26 cellular contexts compared by ENCODE assay signal in the genomic region with DNA sequence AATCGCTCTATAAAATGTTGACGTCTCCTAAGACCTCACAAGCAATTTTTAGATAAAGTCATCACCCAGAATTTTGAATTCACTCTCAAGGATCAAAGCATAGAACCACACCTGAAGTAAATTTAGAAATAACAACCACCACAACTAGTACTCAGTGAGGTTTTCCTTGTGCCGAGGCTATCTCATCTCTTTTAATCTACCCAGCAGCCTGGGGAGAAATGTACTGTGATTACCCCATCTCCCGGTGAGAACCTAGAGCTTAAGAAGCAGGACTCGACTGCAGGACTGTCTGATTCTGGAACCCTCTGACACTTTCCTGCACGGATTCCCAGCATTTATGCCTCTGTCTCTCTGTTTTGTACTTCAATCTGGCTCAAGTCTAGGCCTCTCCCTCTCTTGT.
"Had no signal": no experiment of that assay in that cellular context is flagged by ENCODE, and none has a peak within 500 bp of the region (broad histone marks: within the 10 kb centered on the region; RNA-seq: fewer than 3 reads in every experiment).

No MANE protein-coding gene starts in this region.

- H3K4me3 ChIP-seq: esophagus squamous epithelium, gastrocnemius medialis, left lung, ovary, psoas muscle, sigmoid colon, spleen, testis, tibial artery, upper lobe of left lung had no signal

- H3K27ac ChIP-seq: esophagus squamous epithelium, gastrocnemius medialis, left lung, ovary, psoas muscle, sigmoid colon, spleen, testis, tibial artery, upper lobe of left lung had no signal

- H3K36me3 Mint-ChIP-seq: stimulated activated memory B cell treated with anti-CD40 and anti-IgM and Interleukin-4, amounts not matched to agents 10 μg/mL and 1 μg/mL and 100 μg/mL, for 72 hours had no signal

- H3K36me3 ChIP-seq: esophagus squamous epithelium, gastrocnemius medialis, left lung, ovary, sigmoid colon, spleen, tibial artery, upper lobe of left lung had no signal

- H3K4me3 Mint-ChIP-seq: effector memory CD8-positive, alpha-beta T cell; naive thymus-derived CD8-positive, alpha-beta T cell; nephron progenitor cell; stimulated activated memory B cell treated with anti-CD40 and anti-IgM and Interleukin-4, amounts not matched to agents 10 μg/mL and 1 μg/mL and 100 μg/mL, for 72 hours had no signal

- H3K9me3 ChIP-seq: gastrocnemius medialis, ovary, psoas muscle, sigmoid colon, testis, upper lobe of left lung had no signal

- H3K4me1 Mint-ChIP-seq: nephron progenitor cell; stimulated activated memory B cell treated with anti-CD40 and anti-IgM and Interleukin-4, amounts not matched to agents 10 μg/mL and 1 μg/mL and 100 μg/mL, for 72 hours had no signal

- DNase-seq: cortex of kidney; effector memory CD8-positive, alpha-beta T cell; erythroblast; esophagus squamous epithelium; gastrocnemius medialis; head of caudate nucleus; left cardiac atrium; left lung; mesenchymal stem cell; midbrain; nephron progenitor cell; nucleus accumbens; ovary; posterior cingulate gyrus; psoas muscle; right cardiac atrium; sigmoid colon; spleen; stimulated activated CD4-positive, alpha-beta T cell treated with anti-CD3 and anti-CD28 coated beads, Interleukin-4, amount 100 ng/mL, for 4 hours; stimulated activated naive CD8-positive, alpha-beta T cell treated with anti-CD3 and anti-CD28 coated beads, Interleukin-15, Interleukin-2, amounts not matched to agents 100 U/mL and 50 U/mL, for 24 hours; substantia nigra; testis; tibial artery; upper lobe of left lung had no signal

- H3K4me1 ChIP-seq: left lung, spleen, testis, upper lobe of left lung had no signal

- H3K9me3 Mint-ChIP-seq: effector memory CD8-positive, alpha-beta T cell; stimulated activated memory B cell treated with anti-CD40 and anti-IgM and Interleukin-4, amounts not matched to agents 10 μg/mL and 1 μg/mL and 100 μg/mL, for 72 hours had no signal

- H3K27ac Mint-ChIP-seq: effector memory CD8-positive, alpha-beta T cell; nephron progenitor cell; stimulated activated memory B cell treated with anti-CD40 and anti-IgM and Interleukin-4, amounts not matched to agents 10 μg/mL and 1 μg/mL and 100 μg/mL, for 72 hours had no signal

- H3K27me3 ChIP-seq: esophagus squamous epithelium, gastrocnemius medialis, left lung, ovary, sigmoid colon, spleen, testis, tibial artery, upper lobe of left lung had no signal
